In the genomic region with DNA sequence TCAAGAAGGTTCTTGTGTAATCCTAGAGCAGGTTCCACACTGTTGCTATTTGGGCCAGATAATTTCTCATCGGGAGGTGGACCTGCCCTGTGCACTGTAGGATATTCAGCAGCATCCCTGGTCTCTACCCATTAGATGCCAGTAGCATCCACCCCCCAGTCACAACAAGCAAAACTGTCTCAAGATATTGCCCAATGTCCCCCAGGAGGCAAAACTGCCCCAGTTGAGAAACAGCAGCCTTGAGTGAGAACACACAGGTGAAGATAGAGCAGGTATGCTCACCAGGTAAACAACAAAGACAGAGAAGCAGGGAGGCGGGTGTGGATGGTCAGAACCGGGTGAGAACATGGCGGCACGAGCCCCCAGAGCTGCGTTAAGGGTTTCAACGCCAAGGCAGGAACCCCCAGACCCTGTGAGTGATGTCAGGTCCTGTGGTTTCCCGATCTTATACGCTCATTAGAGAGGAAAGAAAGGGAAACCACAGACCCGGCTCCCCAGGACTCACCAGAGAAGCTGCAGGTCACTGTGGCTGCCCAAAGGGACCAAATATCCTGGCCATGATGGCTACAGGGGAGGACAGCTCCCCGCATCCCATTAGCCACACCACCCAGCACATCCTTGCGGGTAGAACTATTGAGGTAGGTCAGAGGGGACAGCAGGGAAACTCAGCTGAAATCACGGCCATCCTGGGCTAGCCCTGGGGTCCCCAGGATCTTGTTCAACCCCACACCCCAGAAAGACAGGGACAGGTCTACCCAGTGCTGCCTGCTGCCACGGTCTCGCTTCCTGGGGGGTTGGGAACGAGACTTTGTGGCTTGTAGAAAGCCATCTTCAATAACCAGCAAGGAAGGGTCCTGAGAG, we compare ENCODE assay signal across 8 cellular contexts. TPM values are rescaled to one million over a fixed set of nuclear protein-coding genes. Genes with fewer than 3 reads are reported as not detected.
A peak's percentile ranks its signal among the peaks of the same experiment; 100 is the strongest.
DNase-seq lines count a peak whose midpoint lies in the region; ATAC-seq and TF ChIP-seq lines count a peak whose summit lies in the region.
"Had no signal": no experiment of that assay in that cellular context is flagged by ENCODE, and none has a peak within 500 bp of the region (broad histone marks: within the 10 kb centered on the region; RNA-seq: fewer than 3 reads in every experiment).

No MANE protein-coding gene starts in this region.

- WGBS in stomach, 5 donors: 54 to 69% (median 59%) methylated on average over 15 to 16 of the region's 16 CpGs

- H3K36me3 Mint-ChIP-seq in endothelial cell (ENCODE audit: low read depth, unreplicated experiment): peaks cover 6% of the 10 kb centered on the region

- peaks cover 11% of the 10 kb centered on the region for H3K4me1 Mint-ChIP-seq in endothelial cell (ENCODE audit: unreplicated experiment)

- H3K27ac Mint-ChIP-seq in endothelial cell (ENCODE audit: unreplicated experiment): no peak overlapping the region

- H3K9me3 ChIP-seq in stomach: no peaks in the 10 kb centered on the region

- peaks cover 2% of the 10 kb centered on the region for H3K27me3 Mint-ChIP-seq in endothelial cell (ENCODE audit: unreplicated experiment)

- H3K36me3 ChIP-seq in stomach: peaks cover 8 to 13% (median 11%) of the 10 kb centered on the region in 4 donors

- peaks cover 98 to 100% (median 100%) of the 10 kb centered on the region in 4 donors for H3K4me1 ChIP-seq in stomach

- H3K4me3 ChIP-seq in stomach: no peak overlapping the region

- intact Hi-C loops in stomach (cut with DNase I; ENCODE audit: low total_unique reads): no loop called here

- no peak for DNase-seq in endothelial cell (ENCODE audit: low spot score)
- DNase-seq in stomach: no peak
- no peak for DNase-seq in pons (ENCODE audit: low spot score)
- no peak for DNase-seq in NCI-H526 treated with DMSO at 0.1 percent for 48 hours (lab: John Stamatoyannopoulos, UW)
- DNase-seq in stimulated activated CD4-positive, alpha-beta T cell treated with anti-CD3 and anti-CD28 coated beads, Interleukin-4, amount 100 ng/mL, for 1 hour: no peak

- no peaks in the 10 kb centered on the region for H3K27me3 ChIP-seq in stomach

- no peaks in the 10 kb centered on the region for H3K9me3 Mint-ChIP-seq in endothelial cell (ENCODE audit: unreplicated experiment)

- peak overlapping the region; percentile 81 to 95 (median 90) for H3K27ac ChIP-seq in stomach

- TF ChIP-seq CTCF in endothelial cell (IDR thresholded peaks at IDR 0.05; ENCODE audit: unreplicated experiment) (no peak), stomach (IDR thresholded peaks at IDR 0.05) (no peak)

- ATAC-seq in GM21526 (IDR thresholded peaks at IDR 0.05; ENCODE audit: low FRiP score, unreplicated experiment) (peak; percentile 52), HG03442 (IDR thresholded peaks at IDR 0.05; ENCODE audit: unreplicated experiment) (peak; percentile 40)

- H3K4me3 Mint-ChIP-seq in endothelial cell (ENCODE audit: unreplicated experiment): peak overlapping the region; percentile 54

- TF ChIP-seq EP300 in stomach (IDR thresholded peaks at IDR 0.05): no peak

- TF ChIP-seq POLR2A in stomach (IDR thresholded peaks at IDR 0.05): no peak

RNA-seq across cellular contexts. Expression of gene CDC42EP4, which starts 21.2 kb away (rescaled TPM):
- 22.9 TPM for total RNA-seq in endothelial cell (ENCODE audit: unreplicated experiment)
- 10 to 100 TPM; 44.6 to 93.3 (median 68.9) TPM for total RNA-seq in stomach
- 10 to 100 TPM; 23.2 to 38.3 (median 25.7) TPM for polyA plus RNA-seq in stomach

RNA-seq across cellular contexts. Expression of gene CPSF4L, which starts 28.9 kb away (rescaled TPM):
- not detected for total RNA-seq in endothelial cell (ENCODE audit: unreplicated experiment)
- not detected for total RNA-seq in stomach
- not detected for polyA plus RNA-seq in stomach
- total RNA-seq: renal cortical epithelial cell had no signal
